Comparison of ENCODE assay signal across 9 cellular contexts in the genomic region with DNA sequence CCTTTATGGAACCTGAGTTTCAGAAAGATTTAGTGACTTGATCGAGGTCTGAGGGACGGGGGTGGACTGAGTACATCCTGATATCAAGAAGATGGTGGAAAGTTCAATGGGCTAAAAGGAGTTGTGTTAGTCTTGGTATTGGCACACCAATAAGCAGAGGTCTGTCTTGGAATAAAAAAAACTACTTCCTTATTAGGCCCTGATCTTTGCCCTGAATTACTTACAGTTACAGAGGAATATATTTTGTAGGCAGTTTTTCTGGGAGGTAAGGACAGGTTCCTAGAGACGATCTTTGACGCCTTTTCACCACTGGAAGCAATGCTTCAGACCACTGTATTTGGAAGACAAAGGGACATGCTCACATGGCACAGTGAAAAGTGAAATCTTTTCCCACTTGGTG. TPM values are rescaled to one million over a fixed set of nuclear protein-coding genes. Genes with fewer than 3 reads are reported as not detected.
DNase-seq lines count a peak whose midpoint lies in the region; ATAC-seq and TF ChIP-seq lines count a peak whose summit lies in the region.
"Had no signal": no experiment of that assay in that cellular context is flagged by ENCODE, and none has a peak within 500 bp of the region (broad histone marks: within the 10 kb centered on the region; RNA-seq: fewer than 3 reads in every experiment).

No MANE protein-coding gene starts in this region.

- H3K9me3 ChIP-seq in CD8-positive, alpha-beta memory T cell (ENCODE audit: low read length), result no peaks in the 10 kb centered on the region
- no peaks in the 10 kb centered on the region for H3K9me3 ChIP-seq in naive thymus-derived CD4-positive, alpha-beta T cell (ENCODE audit: control insufficient read depth in 2 of 3, low read length in 3 of 3)

- no peaks in the 10 kb centered on the region for H3K9me3 Mint-ChIP-seq in CD8-positive, alpha-beta memory T cell
- H3K9me3 Mint-ChIP-seq in brain, result no peaks in the 10 kb centered on the region
- peaks cover 0 to 1% (median 0%) of the 10 kb centered on the region in 11 donors for H3K9me3 Mint-ChIP-seq in naive thymus-derived CD4-positive, alpha-beta T cell
- H3K9me3 Mint-ChIP-seq: activated T-cell treated with anti-CD3 and anti-CD28 coated beads, Interleukin-2, amount 50 U/mL, for 24 hours had no signal

- peak overlapping the region; percentile 16 for H3K27ac ChIP-seq in CD8-positive, alpha-beta memory T cell (ENCODE audit: low read depth, low read length)
- H3K27ac ChIP-seq in KMS-11, result peak overlapping the region; percentile 99
- H3K27ac ChIP-seq in naive thymus-derived CD4-positive, alpha-beta T cell (ENCODE audit: low read depth, low read length), result no peak overlapping the region

- peak overlapping the region; percentile 90; the same call in 1 of the 2 replicates for H3K9ac ChIP-seq in KMS-11

- peak overlapping the region in 6 of 7 donors; percentile 16 to 69 (median 61) for H3K4me3 Mint-ChIP-seq in CD8-positive, alpha-beta memory T cell
- H3K4me3 Mint-ChIP-seq in brain, result peak overlapping the region; percentile 57 to 75 (median 67)
- peak overlapping the region in 9 of 10 donors; percentile 36 to 74 (median 50) for H3K4me3 Mint-ChIP-seq in naive thymus-derived CD4-positive, alpha-beta T cell
- H3K4me3 Mint-ChIP-seq: activated T-cell treated with anti-CD3 and anti-CD28 coated beads, Interleukin-2, amount 50 U/mL, for 24 hours had no signal

- H3K27ac Mint-ChIP-seq in CD8-positive, alpha-beta memory T cell, result peak overlapping the region in 1 of 8 donors; percentile 23
- peak overlapping the region in 4 of 5 experiments; percentile 43 to 83 (median 73) for H3K27ac Mint-ChIP-seq in brain
- no peak overlapping the region for H3K27ac Mint-ChIP-seq in naive thymus-derived CD4-positive, alpha-beta T cell
- H3K27ac Mint-ChIP-seq: activated T-cell treated with anti-CD3 and anti-CD28 coated beads, Interleukin-2, amount 50 U/mL, for 24 hours had no signal

- peaks cover 4% of the 10 kb centered on the region for H3K27me3 ChIP-seq in CD8-positive, alpha-beta memory T cell (ENCODE audit: insufficient read depth, low read length, poor library complexity, severe bottlenecking)
- H3K27me3 ChIP-seq in KMS-11 (ENCODE audit: insufficient read depth, low read depth), result no peaks in the 10 kb centered on the region
- no peaks in the 10 kb centered on the region for H3K27me3 ChIP-seq in naive thymus-derived CD4-positive, alpha-beta T cell (ENCODE audit: control insufficient read depth in 2 of 2, insufficient read depth in 2 of 2, low read length in 2 of 2)

- peaks cover 13% of the 10 kb centered on the region; the same call in 1 of the 2 replicates for H3K79me2 ChIP-seq in KMS-11 (ENCODE audit: insufficient read depth, low read depth)

- CTCF ChIA-PET in CD8-positive, alpha-beta memory T cell (lab: Charles Lee), result no interaction called here
- CTCF ChIA-PET in naive thymus-derived CD4-positive, alpha-beta T cell (lab: Charles Lee), result no interaction called here

- H3K4me1 Mint-ChIP-seq in CD8-positive, alpha-beta memory T cell, result peaks cover 0 to 3% (median 0%) of the 10 kb centered on the region in 3 donors
- H3K4me1 Mint-ChIP-seq in brain, result peaks cover 21% of the 10 kb centered on the region
- H3K4me1 Mint-ChIP-seq in naive thymus-derived CD4-positive, alpha-beta T cell, result peaks cover 0 to 5% (median 0%) of the 10 kb centered on the region in 7 donors

- peaks cover 0 to 12% of the 10 kb centered on the region in 2 donors for H3K27me3 Mint-ChIP-seq in CD8-positive, alpha-beta memory T cell
- H3K27me3 Mint-ChIP-seq in brain, result peaks cover 3% of the 10 kb centered on the region
- peaks cover 0 to 7% (median 0%) of the 10 kb centered on the region in 5 donors for H3K27me3 Mint-ChIP-seq in naive thymus-derived CD4-positive, alpha-beta T cell

- TF ChIP-seq CTCF in KMS-11 (conservative IDR thresholded peaks at IDR 0.05; ENCODE audit: low read depth, low read length) (no peak), brain (conservative IDR thresholded peaks at IDR 0.05) (no peak)

- no peak for ATAC-seq in naive thymus-derived CD4-positive, alpha-beta T cell
- ATAC-seq in HG03280 (IDR thresholded peaks at IDR 0.05; ENCODE audit: unreplicated experiment) (no peak), HG03469 (IDR thresholded peaks at IDR 0.05; ENCODE audit: unreplicated experiment) (no peak)

- H3K4me1 ChIP-seq in CD8-positive, alpha-beta memory T cell (ENCODE audit: insufficient read depth, low read length), result no peaks in the 10 kb centered on the region
- H3K4me1 ChIP-seq in KMS-11 (ENCODE audit: low read depth, poor library complexity, severe bottlenecking), result peaks cover 61% of the 10 kb centered on the region
- no peaks in the 10 kb centered on the region for H3K4me1 ChIP-seq in naive thymus-derived CD4-positive, alpha-beta T cell (ENCODE audit: control insufficient read depth in 2 of 2, insufficient read depth in 2 of 2, low read length in 2 of 2)

- POLR2A ChIA-PET in CD8-positive, alpha-beta memory T cell (lab: Charles Lee), result no interaction called here
- POLR2A ChIA-PET in naive thymus-derived CD4-positive, alpha-beta T cell (lab: Charles Lee), result no interaction called here

- no peaks in the 10 kb centered on the region for H3K36me3 ChIP-seq in CD8-positive, alpha-beta memory T cell (ENCODE audit: insufficient read depth, low read length)
- H3K36me3 ChIP-seq in KMS-11 (ENCODE audit: insufficient read depth), result no peaks in the 10 kb centered on the region
- no peaks in the 10 kb centered on the region for H3K36me3 ChIP-seq in naive thymus-derived CD4-positive, alpha-beta T cell (ENCODE audit: control insufficient read depth in 2 of 3, insufficient read depth in 3 of 3, low read length in 3 of 3)

- intact Hi-C loops in naive thymus-derived CD4-positive, alpha-beta T cell (cut with micrococcal nuclease), result no loop called here

- H3K36me3 Mint-ChIP-seq in CD8-positive, alpha-beta memory T cell, result no peaks in the 10 kb centered on the region
- H3K36me3 Mint-ChIP-seq in brain, result no peaks in the 10 kb centered on the region
- H3K36me3 Mint-ChIP-seq in naive thymus-derived CD4-positive, alpha-beta T cell, result no peaks in the 10 kb centered on the region

- H3K4me2 ChIP-seq in KMS-11, result peak overlapping the region; percentile 88

- H3K4me3 ChIP-seq in CD8-positive, alpha-beta memory T cell (ENCODE audit: low read length), result no peak overlapping the region
- H3K4me3 ChIP-seq in KMS-11 (IDR thresholded peaks at IDR 0.05; ENCODE audit: insufficient read depth, low read depth, low read length), result no peak overlapping the region
- no peak overlapping the region for H3K4me3 ChIP-seq in naive thymus-derived CD4-positive, alpha-beta T cell (ENCODE audit: low read length)

- H2AFZ ChIP-seq in KMS-11 (ENCODE audit: low read depth), result peak overlapping the region; percentile 66

- no peak for DNase-seq in CD8-positive, alpha-beta memory T cell
- DNase-seq in naive thymus-derived CD4-positive, alpha-beta T cell, result no peak
- no peak for DNase-seq in activated CD4-positive, CD25-positive, alpha-beta regulatory T cell (lab: John Stamatoyannopoulos, UW)
- no peak for DNase-seq in amygdala (lab: John Stamatoyannopoulos, UW)

- no peaks in the 10 kb centered on the region for H4K20me1 ChIP-seq in KMS-11 (ENCODE audit: insufficient read depth)

RNA-seq across cellular contexts. Expression of gene XK, which starts 0.7 kb away (rescaled TPM):
- total RNA-seq in CD8-positive, alpha-beta memory T cell, result under 1 TPM; 0.22 to 0.27 TPM
- polyA plus RNA-seq in CD8-positive, alpha-beta memory T cell, result not detected
- polyA plus RNA-seq in brain (ENCODE audit: insufficient read depth, low read depth, low replicate concordance), result 1.1 TPM
- total RNA-seq in naive thymus-derived CD4-positive, alpha-beta T cell, result under 1 TPM in 3 of 5 experiments, not detected in 2; 0.07 to 0.19 (median 0.17) TPM
- polyA plus RNA-seq in naive thymus-derived CD4-positive, alpha-beta T cell, result not detected

Comparison
In these comparisons a context has a peak if more than half of its experiments do, and no peak if none do; other contexts are left out.
1. H3K27ac Mint-ChIP-seq: peak in brain (4 of 5); none in naive thymus-derived CD4-positive, alpha-beta T cell (0 of 9).
2. Peak in every context shown above with its lines, with median percentiles within 50 percentile points of each other: H3K4me3 Mint-ChIP-seq.